In the genomic region with DNA sequence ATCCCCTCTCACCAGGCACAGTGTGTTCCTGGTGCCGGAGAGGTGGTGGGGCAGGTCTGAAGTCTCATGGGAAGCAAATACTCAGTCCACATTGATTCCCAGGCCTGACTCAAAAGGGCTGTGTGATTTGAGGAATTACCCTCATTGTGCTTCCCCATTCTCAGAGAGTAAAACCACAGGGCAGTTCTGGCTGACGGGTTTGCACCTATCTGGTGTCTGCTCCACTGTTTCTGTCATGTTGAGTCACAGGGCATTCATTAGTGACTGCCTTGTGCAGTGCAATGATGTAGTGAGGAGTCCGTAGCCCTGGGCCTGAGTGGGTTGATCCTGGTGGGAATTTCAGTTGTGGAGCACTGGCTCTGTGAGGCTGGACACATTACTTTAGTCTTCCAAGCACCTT, we compare ENCODE assay signal across 9 cellular contexts.
DNase-seq lines count a peak whose midpoint lies in the region; ATAC-seq, FAIRE-seq and TF ChIP-seq lines count a peak whose summit lies in the region.
"Had no signal": no experiment of that assay in that cellular context is flagged by ENCODE, and none has a peak within 500 bp of the region (broad histone marks: within the 10 kb centered on the region; RNA-seq: fewer than 3 reads in every experiment).

No MANE protein-coding gene starts in this region.

- H3K4me3 Mint-ChIP-seq in dendritic cell treated with granulocyte-macrophage colony-stimulating factor and Interleukin-4, amounts not matched to agents 40 ng/mL and 50 ng/mL, for 4 days, result no peak overlapping the region

- TF ChIP-seq CTCF in spleen (IDR thresholded peaks at IDR 0.05 in 8 of 11, conservative IDR thresholded peaks at IDR 0.05 in 3 of 11), result no peak

- no peak overlapping the region for H3K4me3 ChIP-seq in spleen

- peaks cover 0 to 18% (median 10%) of the 10 kb centered on the region in 6 donors for H3K4me1 ChIP-seq in spleen

- H3K27ac ChIP-seq in spleen, result peak overlapping the region in 4 of 8 donors; percentile 34 to 65 (median 52)

- H3K36me3 Mint-ChIP-seq in dendritic cell treated with granulocyte-macrophage colony-stimulating factor and Interleukin-4, amounts not matched to agents 40 ng/mL and 50 ng/mL, for 4 days (ENCODE audit: low read depth), result no peaks in the 10 kb centered on the region

- no peaks in the 10 kb centered on the region for H3K36me3 ChIP-seq in spleen

- TF ChIP-seq POLR2A in GM12891 (IDR thresholded peaks at IDR 0.05; ENCODE audit: low read depth, low read length) (no peak), spleen (IDR thresholded peaks at IDR 0.05) (no peak)

- peak; percentile 38 for FAIRE-seq in GM12891 (lab: Jason Lieb, UNC)
- FAIRE-seq: islet of Langerhans had no signal

- intact Hi-C loops in dendritic cell treated with granulocyte-macrophage colony-stimulating factor and Interleukin-4, amounts not matched to agents 40 ng/mL and 50 ng/mL, for 4 days (cut with micrococcal nuclease), result loop anchor here (10.0 kb wide), 1 partner anchor 303 kb away; no protein-coding TSS in a partner anchor
- intact Hi-C loops in spleen (cut with DNase I; ENCODE audit: low total_unique reads), result no loop called here

- H3K4me1 Mint-ChIP-seq in dendritic cell treated with granulocyte-macrophage colony-stimulating factor and Interleukin-4, amounts not matched to agents 40 ng/mL and 50 ng/mL, for 4 days (ENCODE audit: low read depth), result peaks cover 33% of the 10 kb centered on the region

- H3K27me3 ChIP-seq in spleen (replicated peaks in 1 of 7), result no peaks in the 10 kb centered on the region

- H3K27ac Mint-ChIP-seq in dendritic cell treated with granulocyte-macrophage colony-stimulating factor and Interleukin-4, amounts not matched to agents 40 ng/mL and 50 ng/mL, for 4 days, result peak overlapping the region; percentile 74

- no peaks in the 10 kb centered on the region for H3K9me3 Mint-ChIP-seq in dendritic cell treated with granulocyte-macrophage colony-stimulating factor and Interleukin-4, amounts not matched to agents 40 ng/mL and 50 ng/mL, for 4 days

- 30 to 44% (median 30%) methylated on average over 3 of the region's 3 CpGs for WGBS in spleen, 5 donors

- DNase-seq in GM12891 (ENCODE audit: insufficient read length, low spot score) (peak; percentile 3), spleen (no peak), midbrain (lab: John Stamatoyannopoulos, UW) (no peak)
- no peak for DNase-seq in stimulated activated naive CD4-positive, alpha-beta T cell (lab: John Stamatoyannopoulos, UW)
- DNase-seq in central memory CD4-positive, alpha-beta T cell, result no peak

- ATAC-seq in GM21367 (IDR thresholded peaks at IDR 0.05; ENCODE audit: unreplicated experiment), result peak; percentile 74
- peak; percentile 88 for ATAC-seq in HG03432 (IDR thresholded peaks at IDR 0.05; ENCODE audit: unreplicated experiment)

- H3K27me3 Mint-ChIP-seq in dendritic cell treated with granulocyte-macrophage colony-stimulating factor and Interleukin-4, amounts not matched to agents 40 ng/mL and 50 ng/mL, for 4 days, result peaks cover 3% of the 10 kb centered on the region

- H3K9me3 ChIP-seq in spleen, result no peaks in the 10 kb centered on the region

TF ChIP-seq in GM12891, 5 proteins besides CTCF, POLR2A, EP300 and RAD21:
- TF ChIP-seq POLR2AphosphoS5 (IDR thresholded peaks at IDR 0.05; ENCODE audit: low read depth, low read length) (no peak), PAX5 (IDR thresholded peaks at IDR 0.05; ENCODE audit: insufficient read depth, low read length, severe bottlenecking) (peak; percentile 41), SPI1 (IDR thresholded peaks at IDR 0.05; ENCODE audit: low read depth, low read length) (peak; percentile 47; the same call in 1 of the 2 replicates), POU2F2 (IDR thresholded peaks at IDR 0.05; ENCODE audit: low read depth, low read length) (no peak), TAF1 (IDR thresholded peaks at IDR 0.05; ENCODE audit: low read depth, low read length) (no peak)
